11 cellular contexts compared by ENCODE assay signal in genomic region chr19:50720921-50721291, GRCh38. TPM values are rescaled to one million over a fixed set of nuclear protein-coding genes. Genes with fewer than 3 reads are reported as not detected.
DNase-seq lines count a peak whose midpoint lies in the region; ATAC-seq and TF ChIP-seq lines count a peak whose summit lies in the region.
"Had no signal": no experiment of that assay in that cellular context is flagged by ENCODE, and none has a peak within 500 bp of the region (broad histone marks: within the 10 kb centered on the region; RNA-seq: fewer than 3 reads in every experiment).

No MANE protein-coding gene starts in this region.

- H3K4me1 Mint-ChIP-seq in glutamatergic neuron (ENCODE audit: low read depth, unreplicated experiment) = peaks cover 15% of the 10 kb centered on the region
- H3K4me1 Mint-ChIP-seq in activated CD8-positive, alpha-beta T cell treated with anti-CD3 and anti-CD28 coated beads for 36 hours (ENCODE audit: low read depth) = peaks cover 6% of the 10 kb centered on the region

- peaks cover 39% of the 10 kb centered on the region for H3K27me3 Mint-ChIP-seq in glutamatergic neuron (ENCODE audit: unreplicated experiment)
- peaks cover 45% of the 10 kb centered on the region for H3K27me3 Mint-ChIP-seq in activated CD8-positive, alpha-beta T cell treated with anti-CD3 and anti-CD28 coated beads for 36 hours

- peaks cover 13% of the 10 kb centered on the region for H3K9me3 Mint-ChIP-seq in glutamatergic neuron (ENCODE audit: unreplicated experiment)
- H3K9me3 Mint-ChIP-seq in activated CD8-positive, alpha-beta T cell treated with anti-CD3 and anti-CD28 coated beads for 36 hours = no peaks in the 10 kb centered on the region
- H3K9me3 Mint-ChIP-seq: stimulated activated memory B cell treated with anti-CD40 and anti-IgM and Interleukin-4, amounts not matched to agents 10 μg/mL and 1 μg/mL and 100 μg/mL, for 72 hours had no signal

- no peaks in the 10 kb centered on the region for H3K36me3 Mint-ChIP-seq in glutamatergic neuron (ENCODE audit: unreplicated experiment)
- no peaks in the 10 kb centered on the region for H3K36me3 Mint-ChIP-seq in activated CD8-positive, alpha-beta T cell treated with anti-CD3 and anti-CD28 coated beads for 36 hours (ENCODE audit: low read depth)
- H3K36me3 Mint-ChIP-seq: stimulated activated memory B cell treated with anti-CD40 and anti-IgM and Interleukin-4, amounts not matched to agents 10 μg/mL and 1 μg/mL and 100 μg/mL, for 72 hours had no signal

- no peak for TF ChIP-seq CTCF in HEK293 (tag by site-specific recombination; IDR thresholded peaks at IDR 0.05)
- TF ChIP-seq CTCF in glutamatergic neuron (IDR thresholded peaks at IDR 0.05; ENCODE audit: partially characterized antibody, unreplicated experiment) = no peak
- TF ChIP-seq CTCF in activated CD8-positive, alpha-beta T cell treated with anti-CD3 and anti-CD28 coated beads for 36 hours (IDR thresholded peaks at IDR 0.05) = no peak

- no peak overlapping the region for H3K27ac ChIP-seq in HEK293 (ENCODE audit: extremely low read depth, low read depth, low read length)

- no peak for ATAC-seq in activated CD8-positive, alpha-beta T cell treated with anti-CD3 and anti-CD28 coated beads for 36 hours
- ATAC-seq in GM21360 (IDR thresholded peaks at IDR 0.05; ENCODE audit: unreplicated experiment) = no peak
- ATAC-seq: activated CD4-positive, alpha-beta T cell treated with anti-CD3 and anti-CD28 coated beads for 36 hours; stimulated activated memory B cell treated with anti-CD40 and anti-IgM and Interleukin-4, amounts not matched to agents 10 μg/mL and 1 μg/mL and 100 μg/mL, for 72 hours had no signal

- peak overlapping the region; percentile 40 for H3K4me3 Mint-ChIP-seq in glutamatergic neuron (ENCODE audit: unreplicated experiment)
- H3K4me3 Mint-ChIP-seq in activated CD8-positive, alpha-beta T cell treated with anti-CD3 and anti-CD28 coated beads for 36 hours = no peak overlapping the region
- H3K4me3 Mint-ChIP-seq: activated CD4-positive, alpha-beta T cell treated with anti-CD3 and anti-CD28 coated beads for 36 hours; stimulated activated memory B cell treated with anti-CD40 and anti-IgM and Interleukin-4, amounts not matched to agents 10 μg/mL and 1 μg/mL and 100 μg/mL, for 72 hours had no signal

- peaks cover 7% of the 10 kb centered on the region; the same call in 1 of the 2 replicates for H3K4me1 ChIP-seq in HEK293 (ENCODE audit: control insufficient read depth, insufficient read depth, low read length)

- H3K36me3 ChIP-seq in HEK293 (ENCODE audit: control insufficient read depth in 2 of 2, insufficient read depth in 1 of 2, low read length in 2 of 2) = no peaks in the 10 kb centered on the region

- intact Hi-C loops in activated CD8-positive, alpha-beta T cell treated with anti-CD3 and anti-CD28 coated beads for 36 hours (cut with micrococcal nuclease) = loop anchor here (5.0 kb wide), 1 partner anchor 61 kb away; no protein-coding TSS in a partner anchor

- H3K9me3 ChIP-seq in HEK293 (ENCODE audit: control insufficient read depth, insufficient read depth, low read depth, low read length) = no peaks in the 10 kb centered on the region

- DNase-seq in AG20443 (ENCODE audit: low spot score) (peak; percentile 68), SW480 (ENCODE audit: low spot score) (peak; percentile 82), glutamatergic neuron (no peak), NCI-H1417 treated with DMSO at 0.1 percent for 48 hours (lab: John Stamatoyannopoulos, UW) (no peak)
- DNase-seq in activated CD8-positive, alpha-beta T cell treated with anti-CD3 and anti-CD28 coated beads for 36 hours = no peak
- DNase-seq in stimulated activated CD4-positive, alpha-beta T cell treated with anti-CD3 and anti-CD28 coated beads, Interleukin-4, amount 100 ng/mL, for 4 hours = no peak
- DNase-seq: activated CD4-positive, alpha-beta T cell treated with anti-CD3 and anti-CD28 coated beads for 36 hours; mesendoderm had no signal

- CTCF ChIA-PET in HEK293 (lab: Yijun Ruan, JAX) = interaction anchor here (0.6 to 2.1 kb wide), 8 partner anchors 11 to 201 kb away, joined by 3 to 8 read pairs (median 3); no protein-coding TSS in a partner anchor
- CTCF ChIA-PET in activated CD8-positive, alpha-beta T cell treated with anti-CD3 and anti-CD28 coated beads for 36 hours (lab: Charles Lee) = interaction anchor here (0.6 kb wide), 1 partner anchor 63 kb away, joined by 3 read pairs; no protein-coding TSS in a partner anchor

- POLR2A ChIA-PET in HEK293 (lab: Yijun Ruan, JAX) = no interaction called here
- POLR2A ChIA-PET in activated CD8-positive, alpha-beta T cell treated with anti-CD3 and anti-CD28 coated beads for 36 hours (lab: Charles Lee) = interaction anchor here (1.0 kb wide), 1 partner anchor 84 kb away, joined by 3 read pairs; no protein-coding TSS in a partner anchor

- no peak overlapping the region for H3K4me3 ChIP-seq in HEK293 (ENCODE audit: low read depth, low read length)

- no peak overlapping the region for H3K27ac Mint-ChIP-seq in glutamatergic neuron (ENCODE audit: unreplicated experiment)
- no peak overlapping the region for H3K27ac Mint-ChIP-seq in activated CD8-positive, alpha-beta T cell treated with anti-CD3 and anti-CD28 coated beads for 36 hours
- H3K27ac Mint-ChIP-seq: activated CD4-positive, alpha-beta T cell treated with anti-CD3 and anti-CD28 coated beads for 36 hours; stimulated activated memory B cell treated with anti-CD40 and anti-IgM and Interleukin-4, amounts not matched to agents 10 μg/mL and 1 μg/mL and 100 μg/mL, for 72 hours had no signal

TF ChIP-seq in HEK293, 187 proteins besides CTCF, POLR2A, EP300 and RAD21:
- peak; percentile 12; the same call in 1 of the 2 replicates for TF ChIP-seq PATZ1 (tag by site-specific recombination; IDR thresholded peaks at IDR 0.05)
- TF ChIP-seq ZIC2 (tag by site-specific recombination; IDR thresholded peaks at IDR 0.05) = peak; percentile 26; the same call in 1 of the 2 replicates
- no peak for TF ChIP-seq ZNF610 (tag by site-specific recombination; IDR thresholded peaks at IDR 0.05; ENCODE audit: borderline replicate concordance)
- TF ChIP-seq GLIS1 (tag by site-specific recombination; IDR thresholded peaks at IDR 0.05) = peak; percentile 76
TF ChIP-seq in HEK293: peak in this region for 3.

RNA-seq across cellular contexts. Expression of gene SHANK1, which starts 1.3 kb away (rescaled TPM):
- total RNA-seq in glutamatergic neuron (ENCODE audit: unreplicated experiment) = 19.0 TPM
- total RNA-seq in activated CD8-positive, alpha-beta T cell treated with anti-CD3 and anti-CD28 coated beads for 36 hours = under 1 TPM in 1 of 2 experiments, not detected in 1; 0.25 TPM
- total RNA-seq: activated CD4-positive, alpha-beta T cell treated with anti-CD3 and anti-CD28 coated beads for 36 hours had no signal

RNA-seq across cellular contexts. Expression of gene CLEC11A, which starts 2.3 kb away (rescaled TPM):
- 4.0 TPM for total RNA-seq in glutamatergic neuron (ENCODE audit: unreplicated experiment)
- total RNA-seq in activated CD8-positive, alpha-beta T cell treated with anti-CD3 and anti-CD28 coated beads for 36 hours = 1 to 10 TPM; 2.2 to 2.7 TPM

RNA-seq across cellular contexts. Expression of gene GPR32, which starts 49.4 kb away (rescaled TPM):
- total RNA-seq in glutamatergic neuron (ENCODE audit: unreplicated experiment) = not detected
- not detected for total RNA-seq in activated CD8-positive, alpha-beta T cell treated with anti-CD3 and anti-CD28 coated beads for 36 hours
- total RNA-seq: activated CD4-positive, alpha-beta T cell treated with anti-CD3 and anti-CD28 coated beads for 36 hours had no signal

Comparison
In these comparisons a context has a peak if more than half of its experiments do, and no peak if none do; other contexts are left out.
1. DNase-seq: peak in AG20443 (single experiment) and SW480 (single experiment); none in glutamatergic neuron (single experiment), activated CD8-positive, alpha-beta T cell treated with anti-CD3 and anti-CD28 coated beads for 36 hours (single experiment), stimulated activated CD4-positive, alpha-beta T cell treated with anti-CD3 and anti-CD28 coated beads, Interleukin-4, amount 100 ng/mL, for 4 hours (0 of 2) and NCI-H1417 treated with DMSO at 0.1 percent for 48 hours (single experiment).
2. RNA of gene SHANK1, which starts 1.3 kb away (total RNA-seq): 19.0 TPM in glutamatergic neuron (single experiment); 0.25 TPM in activated CD8-positive, alpha-beta T cell treated with anti-CD3 and anti-CD28 coated beads for 36 hours; every median in the first group is over 10 times any median in the second.